23 cellular contexts compared by ENCODE assay signal in the genomic region with DNA sequence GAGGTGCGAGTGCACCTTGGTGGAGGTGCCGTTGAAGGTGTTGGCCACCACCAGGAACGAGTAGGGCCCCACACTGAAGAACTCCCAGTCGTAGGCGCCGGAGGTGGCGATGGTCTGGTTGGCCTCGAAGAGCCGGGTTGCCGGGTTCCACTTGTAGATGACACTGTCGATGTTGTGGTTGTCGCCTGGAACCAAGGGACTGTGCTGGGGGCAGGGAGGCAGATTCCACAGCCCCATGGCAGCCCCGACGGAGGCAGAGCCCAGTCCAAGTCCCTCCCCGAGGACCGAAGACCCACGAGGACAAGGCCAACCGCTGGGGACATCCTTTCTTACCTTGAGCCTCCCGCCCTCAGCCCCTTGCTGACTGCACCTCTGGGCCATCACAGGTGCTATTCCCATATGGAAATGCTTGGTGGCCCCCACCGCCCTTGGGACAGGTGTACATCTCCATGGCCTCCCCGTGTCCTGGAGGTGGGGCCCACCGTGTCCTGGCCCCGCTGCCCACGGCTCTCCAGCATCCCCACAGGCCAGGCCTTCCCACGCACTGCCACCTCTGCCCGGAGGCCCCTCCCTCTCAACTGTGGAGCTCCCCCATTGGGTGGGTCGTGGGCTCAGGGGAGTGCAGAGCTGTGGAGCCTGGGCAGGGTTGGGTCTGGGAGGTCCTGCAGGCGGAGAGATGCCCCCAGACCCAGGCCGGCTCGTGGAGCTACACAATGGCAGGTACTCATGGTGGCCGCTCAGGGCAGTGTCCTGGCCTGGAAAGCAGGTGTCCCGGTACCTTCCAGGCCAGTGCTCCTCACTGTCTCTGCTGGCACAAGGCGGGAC. TPM values are rescaled to one million over a fixed set of nuclear protein-coding genes. Genes with fewer than 3 reads are reported as not detected.
DNase-seq lines count a peak whose midpoint lies in the region; ATAC-seq, FAIRE-seq and TF ChIP-seq lines count a peak whose summit lies in the region.
"Had no signal": no experiment of that assay in that cellular context is flagged by ENCODE, and none has a peak within 500 bp of the region (broad histone marks: within the 10 kb centered on the region; RNA-seq: fewer than 3 reads in every experiment).

No MANE protein-coding gene starts in this region.

- H3K4me3 Mint-ChIP-seq in activated B cell treated with CpG ODN at 0.5 μM for 24 hours: no peak overlapping the region
- H3K4me3 Mint-ChIP-seq: dendritic cell treated with granulocyte-macrophage colony-stimulating factor and Interleukin-4, amounts not matched to agents 40 ng/mL and 50 ng/mL, for 4 days; naive thymus-derived CD8-positive, alpha-beta T cell had no signal

- no peak for FAIRE-seq in GM12891 (lab: Jason Lieb, UNC)

- no peak for TF ChIP-seq CTCF in activated B cell treated with CpG ODN at 0.5 μM for 24 hours (IDR thresholded peaks at IDR 0.05)
- TF ChIP-seq CTCF in left lung (IDR thresholded peaks at IDR 0.05): no peak
- TF ChIP-seq CTCF in suprapubic skin (IDR thresholded peaks at IDR 0.05): no peak

- POLR2A ChIA-PET in activated B cell treated with CpG ODN at 0.5 μM for 24 hours (lab: Charles Lee): no interaction called here

- H3K4me1 Mint-ChIP-seq in activated B cell treated with CpG ODN at 0.5 μM for 24 hours: no peaks in the 10 kb centered on the region

- CTCF ChIA-PET in activated B cell treated with CpG ODN at 0.5 μM for 24 hours (lab: Charles Lee): no interaction called here

- no peaks in the 10 kb centered on the region for H3K36me3 ChIP-seq in left lung
- H3K36me3 ChIP-seq in suprapubic skin: no peaks in the 10 kb centered on the region
- H3K36me3 ChIP-seq: BLaER1, breast epithelium, vagina had no signal

- H3K27ac ChIP-seq in left lung (no peak overlapping the region), suprapubic skin (no peak overlapping the region)
- H3K27ac ChIP-seq: BLaER1, breast epithelium, vagina had no signal

- H3K4me3 ChIP-seq in left lung (no peak overlapping the region), suprapubic skin (no peak overlapping the region)
- H3K4me3 ChIP-seq: BLaER1, breast epithelium, smooth muscle cell, vagina had no signal

- H3K27ac Mint-ChIP-seq in activated B cell treated with CpG ODN at 0.5 μM for 24 hours: no peak overlapping the region
- H3K27ac Mint-ChIP-seq: dendritic cell treated with granulocyte-macrophage colony-stimulating factor and Interleukin-4, amounts not matched to agents 40 ng/mL and 50 ng/mL, for 4 days had no signal

- intact Hi-C loops in activated B cell treated with CpG ODN at 0.5 μM for 24 hours (cut with micrococcal nuclease): no loop called here
- intact Hi-C loops in left lung (cut with DNase I): no loop called here

- peak; percentile 11 for DNase-seq in activated CD8-positive, alpha-beta memory T cell treated with anti-CD3 and anti-CD28 coated beads, Interleukin-2, amount 50 U/mL, for 4 hours
- no peak for DNase-seq in activated CD8-positive, alpha-beta memory T cell treated with anti-CD3 and anti-CD28 coated beads for 24 hours
- DNase-seq in activated B cell treated with CpG ODN at 0.5 μM for 24 hours (peak; percentile 9), left lung (peak; percentile 25 to 70), suprapubic skin (ENCODE audit: low spot score in 2 of 2) (peak; percentile 48 to 78), glomerular visceral epithelial cell (ENCODE audit: extremely low spot score) (no peak), GM12891 (ENCODE audit: insufficient read length, low spot score) (no peak)
- DNase-seq: activated CD4-positive, alpha-beta T cell treated with anti-CD3 and anti-CD28 coated beads, Interleukin-2, amount 50 U/mL, for 1 hour; activated CD8-positive, alpha-beta memory T cell treated with anti-CD3 and anti-CD28 coated beads, Interleukin-2, amount 50 U/mL, for 48 hours; activated gamma-delta T cell treated with Interleukin-2 at 50 U/mL for 16 hours; mesenchymal stem cell; naive thymus-derived CD8-positive, alpha-beta T cell; NCI-H1105 treated with DMSO at 0.1 percent for 48 hours; NCI-H2081 treated with DMSO at 0.1 percent for 48 hours; NCI-H510A; stimulated activated CD4-positive, alpha-beta T cell treated with anti-CD3 and anti-CD28 coated beads, Interleukin-4, amount 100 ng/mL, for 24 hours had no signal

- H3K27me3 ChIP-seq in left lung (peaks cover 0 to 36% of the 10 kb centered on the region in 2 donors), suprapubic skin (peaks cover 24% of the 10 kb centered on the region)
- H3K27me3 ChIP-seq: BLaER1, vagina had no signal

- no peaks in the 10 kb centered on the region for H3K36me3 Mint-ChIP-seq in activated B cell treated with CpG ODN at 0.5 μM for 24 hours (ENCODE audit: low read depth)
- H3K36me3 Mint-ChIP-seq: naive thymus-derived CD8-positive, alpha-beta T cell had no signal

- no peaks in the 10 kb centered on the region for H3K4me1 ChIP-seq in left lung
- no peaks in the 10 kb centered on the region for H3K4me1 ChIP-seq in suprapubic skin
- H3K4me1 ChIP-seq: BLaER1, breast epithelium, vagina had no signal

- no peak for TF ChIP-seq POLR2A in suprapubic skin (IDR thresholded peaks at IDR 0.05)
- TF ChIP-seq POLR2A in GM12891 (IDR thresholded peaks at IDR 0.05; ENCODE audit: low read depth, low read length): no peak

- peaks cover 0 to 3% of the 10 kb centered on the region in 2 donors for H3K9me3 ChIP-seq in left lung
- no peaks in the 10 kb centered on the region for H3K9me3 ChIP-seq in suprapubic skin
- H3K9me3 ChIP-seq: breast epithelium, vagina had no signal

- 90% methylated on average over 10 of the region's 33 CpGs for WGBS in suprapubic skin

- no peak for TF ChIP-seq EP300 in suprapubic skin (IDR thresholded peaks at IDR 0.05)

- no peaks in the 10 kb centered on the region for H3K9me3 Mint-ChIP-seq in activated B cell treated with CpG ODN at 0.5 μM for 24 hours
- H3K9me3 Mint-ChIP-seq: dendritic cell treated with granulocyte-macrophage colony-stimulating factor and Interleukin-4, amounts not matched to agents 40 ng/mL and 50 ng/mL, for 4 days; naive thymus-derived CD8-positive, alpha-beta T cell had no signal

- no peaks in the 10 kb centered on the region for H3K27me3 Mint-ChIP-seq in activated B cell treated with CpG ODN at 0.5 μM for 24 hours

- no peak for ATAC-seq in activated B cell treated with CpG ODN at 0.5 μM for 24 hours (ENCODE audit: low read depth)
- no peak for ATAC-seq in left lung
- ATAC-seq in HG03469 (IDR thresholded peaks at IDR 0.05; ENCODE audit: unreplicated experiment): no peak
- ATAC-seq: naive thymus-derived CD8-positive, alpha-beta T cell had no signal

TF ChIP-seq in GM12891, 5 proteins besides CTCF, POLR2A, EP300 and RAD21:
- TF ChIP-seq POU2F2 (IDR thresholded peaks at IDR 0.05; ENCODE audit: low read depth, low read length): no peak
- TF ChIP-seq POLR2AphosphoS5 (IDR thresholded peaks at IDR 0.05; ENCODE audit: low read depth, low read length): no peak
- no peak for TF ChIP-seq TAF1 (IDR thresholded peaks at IDR 0.05; ENCODE audit: low read depth, low read length)
- no peak for TF ChIP-seq SPI1 (IDR thresholded peaks at IDR 0.05; ENCODE audit: low read depth, low read length)
- no peak for TF ChIP-seq PAX5 (IDR thresholded peaks at IDR 0.05; ENCODE audit: insufficient read depth, low read length, severe bottlenecking)
TF ChIP-seq in GM12891: peak in this region for 0.

RNA-seq across cellular contexts. Expression of a gene that starts 17.9 kb away (rescaled TPM):
- total RNA-seq in activated B cell treated with CpG ODN at 0.5 μM for 24 hours (not detected in 2 replicates), left lung (not detected), suprapubic skin (1 to 10 TPM in 2 of 4 donors, under 1 TPM in 1, not detected in 1; 0.83 to 8.5 (median 2.6) TPM)
- polyA plus RNA-seq in GM12891 (2012; ENCODE audit: low read depth, missing spikeins): not detected
- total RNA-seq: breast epithelium; naive thymus-derived CD8-positive, alpha-beta T cell; smooth muscle cell; vagina had no signal
- polyA plus RNA-seq: naive thymus-derived CD8-positive, alpha-beta T cell; smooth muscle cell had no signal

RNA-seq across cellular contexts. Expression of a gene that starts 29.2 kb away (rescaled TPM):
- total RNA-seq in activated B cell treated with CpG ODN at 0.5 μM for 24 hours (not detected in 2 replicates), left lung (under 1 TPM in 1 of 2 donors, not detected in 1; 0.24 TPM), suprapubic skin (10 to 100 TPM in 2 of 4 donors, under 1 TPM in 1, not detected in 1; 0.76 to 11.1 (median 10.1) TPM)
- not detected for polyA plus RNA-seq in GM12891 (2012; ENCODE audit: low read depth, missing spikeins)
- total RNA-seq: breast epithelium; naive thymus-derived CD8-positive, alpha-beta T cell; smooth muscle cell; vagina had no signal
- polyA plus RNA-seq: naive thymus-derived CD8-positive, alpha-beta T cell; smooth muscle cell had no signal

RNA-seq across cellular contexts. Expression of a gene that starts 36.5 kb away (rescaled TPM):
- total RNA-seq in activated B cell treated with CpG ODN at 0.5 μM for 24 hours (not detected in 2 replicates), left lung (not detected), suprapubic skin (1 to 10 TPM in 3 of 4 donors, not detected in 1; 1.1 to 5.8 (median 3.3) TPM)
- not detected for polyA plus RNA-seq in GM12891 (2012; ENCODE audit: low read depth, missing spikeins)
- total RNA-seq: breast epithelium; naive thymus-derived CD8-positive, alpha-beta T cell; smooth muscle cell; vagina had no signal
- polyA plus RNA-seq: naive thymus-derived CD8-positive, alpha-beta T cell; smooth muscle cell had no signal

RNA-seq across cellular contexts. Expression of a gene that starts 51.4 kb away (rescaled TPM):
- total RNA-seq in activated B cell treated with CpG ODN at 0.5 μM for 24 hours (not detected in 2 replicates), left lung (not detected), suprapubic skin (10 to 100 TPM in 1 of 4 donors, 1 to 10 TPM in 2, not detected in 1; 2.7 to 11.8 (median 4.9) TPM)
- not detected for polyA plus RNA-seq in GM12891 (2012; ENCODE audit: low read depth, missing spikeins)
- total RNA-seq: A673; breast epithelium; naive thymus-derived CD8-positive, alpha-beta T cell; smooth muscle cell; vagina had no signal
- polyA plus RNA-seq: naive thymus-derived CD8-positive, alpha-beta T cell; smooth muscle cell had no signal

RNA-seq across cellular contexts. Expression of a gene that starts 58.3 kb away (rescaled TPM):
- total RNA-seq in activated B cell treated with CpG ODN at 0.5 μM for 24 hours: not detected in 2 replicates
- not detected for total RNA-seq in left lung
- 10 to 100 TPM in 1 of 4 donors, 1 to 10 TPM in 1, under 1 TPM in 1, not detected in 1; 0.76 to 11.1 (median 1.7) TPM for total RNA-seq in suprapubic skin
- not detected for polyA plus RNA-seq in GM12891 (2012; ENCODE audit: low read depth, missing spikeins)
- total RNA-seq: A673; breast epithelium; naive thymus-derived CD8-positive, alpha-beta T cell; smooth muscle cell; vagina had no signal
- polyA plus RNA-seq: naive thymus-derived CD8-positive, alpha-beta T cell; smooth muscle cell had no signal

Comparison
In these comparisons a context has a peak if more than half of its experiments do, and no peak if none do; other contexts are left out.
1. DNase-seq: peak in activated CD8-positive, alpha-beta memory T cell treated with anti-CD3 and anti-CD28 coated beads, Interleukin-2, amount 50 U/mL, for 4 hours (single experiment), activated B cell treated with CpG ODN at 0.5 μM for 24 hours (single experiment), left lung (2 of 2) and suprapubic skin (2 of 2); none in activated CD8-positive, alpha-beta memory T cell treated with anti-CD3 and anti-CD28 coated beads for 24 hours (single experiment), glomerular visceral epithelial cell (single experiment) and GM12891 (single experiment).